Comparison of ENCODE assay signal across 1 cellular context in the genomic region with DNA sequence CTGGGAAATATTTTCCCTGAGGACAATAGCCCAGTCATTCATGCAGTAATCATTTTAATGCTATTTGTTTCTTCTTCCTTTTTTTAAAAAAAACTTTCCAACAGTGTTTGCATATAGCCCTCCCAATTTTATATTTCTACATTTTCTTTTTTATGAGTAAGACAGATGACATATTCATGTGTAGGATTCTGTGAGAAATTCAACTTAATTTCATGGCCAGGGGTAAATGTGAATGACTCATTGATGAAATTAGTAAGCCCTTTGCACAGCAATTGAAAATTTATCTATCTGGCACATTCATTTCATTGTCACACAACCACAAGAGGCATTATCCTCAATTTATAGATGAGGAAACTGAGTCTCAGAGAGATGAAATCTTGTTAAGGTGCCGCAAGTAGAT.
A peak's percentile ranks its signal among the peaks of the same experiment; 100 is the strongest.
TF ChIP-seq lines count a peak whose summit lies in the region.

No MANE protein-coding gene starts in this region.

TF ChIP-seq in endothelial cell of umbilical vein, 7 proteins besides CTCF, POLR2A, EP300 and RAD21:
- TF ChIP-seq GATA2 (IDR thresholded peaks at IDR 0.05; ENCODE audit: insufficient read depth, insufficient read length, low read depth, low read length) (no peak), EZH2 (IDR thresholded peaks at IDR 0.05; ENCODE audit: borderline replicate concordance, low read depth, low read length, severe bottlenecking) (no peak), POLR2AphosphoS5 (IDR thresholded peaks at IDR 0.05; ENCODE audit: insufficient read depth, low read depth, low read length) (no peak), FOS (IDR thresholded peaks at IDR 0.05; ENCODE audit: borderline replicate concordance, insufficient read depth, low read length) (peak; percentile 21), MYC (IDR thresholded peaks at IDR 0.05; ENCODE audit: low read depth, low read length) (no peak), JUN (IDR thresholded peaks at IDR 0.05; ENCODE audit: borderline replicate concordance, insufficient read depth, insufficient read length, low read depth) (no peak)
